ENCODE assay signal across 9 cellular contexts in the genomic region with DNA sequence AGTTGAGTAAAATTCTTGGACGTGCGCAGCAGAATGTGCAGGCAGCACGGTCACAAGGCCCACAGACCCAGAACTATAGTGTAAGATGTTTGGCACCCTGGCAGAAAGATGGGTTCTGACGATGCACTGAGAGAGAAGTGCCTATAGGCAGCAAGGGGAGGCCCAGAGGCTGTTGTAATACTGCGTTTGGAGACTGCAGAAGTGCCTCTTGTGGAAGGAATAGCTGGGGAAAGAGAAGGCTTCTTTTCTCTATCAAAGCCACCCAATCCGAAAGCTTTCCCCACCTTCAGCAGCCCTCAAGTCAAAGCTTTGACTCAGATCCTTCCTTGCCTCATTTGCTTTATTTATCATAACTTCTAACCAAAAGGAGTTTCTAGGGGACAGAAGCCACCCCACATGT. TPM values are rescaled to one million over a fixed set of nuclear protein-coding genes. Genes with fewer than 3 reads are reported as not detected.
DNase-seq lines count a peak whose midpoint lies in the region; ATAC-seq, FAIRE-seq and TF ChIP-seq lines count a peak whose summit lies in the region.
"Had no signal": no experiment of that assay in that cellular context is flagged by ENCODE, and none has a peak within 500 bp of the region (broad histone marks: within the 10 kb centered on the region; RNA-seq: fewer than 3 reads in every experiment).

No MANE protein-coding gene starts in this region.

- intact Hi-C loops in CD4-positive, alpha-beta memory T cell (cut with micrococcal nuclease), result loop anchor here (10.0 kb wide), 1 partner anchor 1968 kb away; the partner anchor contains the start of genes HMG20A and PEAK1
- intact Hi-C loops in K562 (cut with micrococcal nuclease), result no loop called here

- FAIRE-seq in K562 (lab: Jason Lieb, UNC), result no peak

- H3K4me1 Mint-ChIP-seq in CD4-positive, alpha-beta memory T cell, result peaks cover 14 to 34% (median 20%) of the 10 kb centered on the region in 4 donors
- H3K4me1 Mint-ChIP-seq in natural killer cell treated with Interleukin-12 subunit alpha and Interleukin-12 subunit beta and Interleukin-15 and Interleukin-18, amount 100 ng/mL, for 72 hours (ENCODE audit: low read depth in 2 of 2), result peaks cover 23 to 25% of the 10 kb centered on the region in 2 donors

- peak overlapping the region in 7 of 8 donors; percentile 92 to 96 (median 95) for H3K4me3 Mint-ChIP-seq in CD4-positive, alpha-beta memory T cell
- H3K4me3 Mint-ChIP-seq in natural killer cell treated with Interleukin-12 subunit alpha and Interleukin-12 subunit beta and Interleukin-15 and Interleukin-18, amount 100 ng/mL, for 72 hours, result peak overlapping the region; percentile 98

- no peak for TF ChIP-seq EP300 in K562 (IDR thresholded peaks at IDR 0.05; ENCODE audit: low read length)

- H3K9me3 Mint-ChIP-seq in CD4-positive, alpha-beta memory T cell, result peaks cover 0 to 1% (median 0%) of the 10 kb centered on the region in 8 donors
- H3K9me3 Mint-ChIP-seq in natural killer cell treated with Interleukin-12 subunit alpha and Interleukin-12 subunit beta and Interleukin-15 and Interleukin-18, amount 100 ng/mL, for 72 hours, result no peaks in the 10 kb centered on the region

- in situ Hi-C loops in K562 (cut with MboI), result no loop called here

- H3K9ac ChIP-seq in KMS-11 (no peak overlapping the region), K562 (ENCODE audit: insufficient read depth in 1 of 2, low read depth in 2 of 2, low read length in 2 of 2) (peak overlapping the region in 1 of 2 experiments; percentile 83; a peak in 2 of 4 replicates)

- H3K4me1 ChIP-seq in CD4-positive, alpha-beta memory T cell (ENCODE audit: insufficient read depth, low read length), result peaks cover 20% of the 10 kb centered on the region
- peaks cover 5% of the 10 kb centered on the region for H3K4me1 ChIP-seq in KMS-11 (ENCODE audit: low read depth, poor library complexity, severe bottlenecking)
- H3K4me1 ChIP-seq in K562 (replicated peaks in 1 of 2; ENCODE audit: control insufficient read depth in 2 of 2, insufficient read depth in 2 of 2, low read length in 2 of 2), result peaks cover 13 to 23% of the 10 kb centered on the region in 2 experiments; a peak in 3 of 5 replicates
- H3K4me1 ChIP-seq: colonic mucosa had no signal

- no peaks in the 10 kb centered on the region for H3K27me3 ChIP-seq in CD4-positive, alpha-beta memory T cell (ENCODE audit: insufficient read depth, low read length)
- H3K27me3 ChIP-seq in KMS-11 (ENCODE audit: insufficient read depth, low read depth) (no peaks in the 10 kb centered on the region), K562 (ENCODE audit: control insufficient read depth in 2 of 2, insufficient read depth in 2 of 2, low read length in 2 of 2) (no peaks in the 10 kb centered on the region)
- H3K27me3 ChIP-seq: colonic mucosa had no signal

- H3K9me3 ChIP-seq in CD4-positive, alpha-beta memory T cell (ENCODE audit: control insufficient read depth in 1 of 2, low read length in 2 of 2), result no peaks in the 10 kb centered on the region
- no peaks in the 10 kb centered on the region for H3K9me3 ChIP-seq in K562 (replicated peaks; ENCODE audit: control insufficient read depth, insufficient read depth, low read depth, low read length)
- H3K9me3 ChIP-seq: colonic mucosa had no signal

- H3K36me3 Mint-ChIP-seq in CD4-positive, alpha-beta memory T cell, result peaks cover 0 to 14% of the 10 kb centered on the region in 2 donors
- H3K36me3 Mint-ChIP-seq in natural killer cell treated with Interleukin-12 subunit alpha and Interleukin-12 subunit beta and Interleukin-15 and Interleukin-18, amount 100 ng/mL, for 72 hours, result no peaks in the 10 kb centered on the region

- H3K27ac Mint-ChIP-seq in CD4-positive, alpha-beta memory T cell, result peak overlapping the region; percentile 68 to 98 (median 93)
- peak overlapping the region; percentile 70 to 87 for H3K27ac Mint-ChIP-seq in natural killer cell treated with Interleukin-12 subunit alpha and Interleukin-12 subunit beta and Interleukin-15 and Interleukin-18, amount 100 ng/mL, for 72 hours

- peak overlapping the region in 1 of 2 donors; percentile 72 for H3K4me3 ChIP-seq in CD4-positive, alpha-beta memory T cell (ENCODE audit: low read length in 2 of 2)
- H3K4me3 ChIP-seq in KMS-11 (IDR thresholded peaks at IDR 0.05; ENCODE audit: insufficient read depth, low read depth, low read length) (no peak overlapping the region), K562 (0 out of 2 replicates have a peak overlapping the region, but pooled peaks have one; percentile 75)

- DNase-seq in CD4-positive, alpha-beta memory T cell, result no peak
- DNase-seq in K562 (ENCODE audit: extremely low read depth in 1 of 4, low spot score in 3 of 4) (peak in 1 of 4 experiments; percentile 8), islet precursor cell (no peak), NCI-H748 (lab: John Stamatoyannopoulos, UW; ENCODE audit: unreplicated experiment) (no peak)
- peak; percentile 10 for DNase-seq in natural killer cell treated with Interleukin-12 subunit alpha and Interleukin-12 subunit beta and Interleukin-15 and Interleukin-18, amount 100 ng/mL, for 72 hours (ENCODE audit: low spot score)

- TF ChIP-seq RAD21 in K562 (CRISPR knock-in tag; conservative IDR thresholded peaks at IDR 0.05 in 1 of 2, IDR thresholded peaks at IDR 0.05 in 1 of 2), result no peak

- H3K27ac ChIP-seq in CD4-positive, alpha-beta memory T cell (ENCODE audit: low read depth, low read length), result peak overlapping the region; percentile 98
- H3K27ac ChIP-seq in KMS-11 (no peak overlapping the region), K562 (ENCODE audit: extremely low read depth, low read depth, low read length) (no peak overlapping the region)

- POLR2A ChIA-PET in CD4-positive, alpha-beta memory T cell (lab: Charles Lee; ENCODE audit: partially characterized antibody), result interaction anchor here (1.4 to 7.2 kb wide), 7 partner anchors 9 to 190 kb away, joined by 6 to 222 read pairs (median 41); partner anchors contain the start of genes IMP3, MAN2C1, SNUPN and SNX33
- POLR2A ChIA-PET in K562 (lab: Yijun Ruan, JAX), result interaction anchor here (0.6 to 1.8 kb wide), 8 partner anchors 9 to 1907 kb away, joined by 3 to 9 read pairs (median 4); no protein-coding TSS in a partner anchor

- WGBS in K562 (ENCODE audit: insufficient coverage, low coverage, missing lambda C conversion rate), result 32% methylated on average over 6 of the region's 6 CpGs

- H3K9me1 ChIP-seq in K562 (ENCODE audit: control insufficient read depth, insufficient read depth, low read length), result no peaks in the 10 kb centered on the region

- BruUV-seq in K562 (replicated peaks; lab: Mats Ljungman, UMichigan), result no TSS peak

- H3K79me2 ChIP-seq in KMS-11 (ENCODE audit: insufficient read depth, low read depth), result 0 out of 2 replicates have a peak, but pooled peaks cover 9% of the 10 kb centered on the region
- H3K79me2 ChIP-seq in K562 (ENCODE audit: control insufficient read depth, insufficient read depth, low read length), result peaks cover 21% of the 10 kb centered on the region

- H2AFZ ChIP-seq in KMS-11 (ENCODE audit: low read depth) (no peak overlapping the region), K562 (ENCODE audit: low read depth, low read length) (peak overlapping the region; percentile 97)

- ATAC-seq in K562, result no peak
- no peak for ATAC-seq in natural killer cell treated with Interleukin-12 subunit alpha and Interleukin-12 subunit beta and Interleukin-15 and Interleukin-18, amount 100 ng/mL, for 72 hours
- ATAC-seq in GM19023 (IDR thresholded peaks at IDR 0.05; ENCODE audit: unreplicated experiment), result no peak
- ATAC-seq in HG03175 (IDR thresholded peaks at IDR 0.05; ENCODE audit: unreplicated experiment), result no peak

- no peak for TF ChIP-seq POLR2A in K562 (conservative IDR thresholded peaks at IDR 0.05)

- H3K36me3 ChIP-seq in CD4-positive, alpha-beta memory T cell (ENCODE audit: insufficient read depth, low read length), result no peaks in the 10 kb centered on the region
- H3K36me3 ChIP-seq in KMS-11 (ENCODE audit: insufficient read depth), result no peaks in the 10 kb centered on the region
- no peaks in the 10 kb centered on the region for H3K36me3 ChIP-seq in K562 (ENCODE audit: control insufficient read depth, insufficient read depth, low read length)
- H3K36me3 ChIP-seq: colonic mucosa had no signal

- CTCF ChIA-PET in CD4-positive, alpha-beta memory T cell (lab: Charles Lee; ENCODE audit: partially characterized antibody), result interaction anchor here (0.6 to 2.0 kb wide), 3 partner anchors 89 to 184 kb away, joined by 5 to 9 read pairs (median 7); partner anchors contain the start of genes IMP3 and MAN2C1
- CTCF ChIA-PET in K562 (lab: Yijun Ruan, JAX; ENCODE audit: low intra/inter-chr PET ratio), result no interaction called here

- peaks cover 0 to 2% of the 10 kb centered on the region in 2 donors for H3K27me3 Mint-ChIP-seq in CD4-positive, alpha-beta memory T cell
- no peaks in the 10 kb centered on the region for H3K27me3 Mint-ChIP-seq in natural killer cell treated with Interleukin-12 subunit alpha and Interleukin-12 subunit beta and Interleukin-15 and Interleukin-18, amount 100 ng/mL, for 72 hours

- no peak for TF ChIP-seq CTCF in KMS-11 (conservative IDR thresholded peaks at IDR 0.05; ENCODE audit: low read depth, low read length)
- no peak for TF ChIP-seq CTCF in K562 (IDR thresholded peaks at IDR 0.05 in 2 of 3, conservative IDR thresholded peaks at IDR 0.05 in 1 of 3; ENCODE audit: insufficient read depth in 2 of 3, low read depth in 1 of 3, low read length in 3 of 3)

- H3K4me2 ChIP-seq in KMS-11 (peak overlapping the region; percentile 74; the same call in 1 of the 2 replicates), K562 (ENCODE audit: insufficient read depth, low read length) (peak overlapping the region; percentile 99)

- H4K20me1 ChIP-seq in KMS-11 (ENCODE audit: insufficient read depth) (no peaks in the 10 kb centered on the region), K562 (replicated peaks; ENCODE audit: control insufficient read depth, insufficient read depth, low read length) (no peaks in the 10 kb centered on the region; the same call in 1 of the 2 replicates)

RNA-seq across cellular contexts. Expression of gene SIN3A, which starts 5.2 kb away (rescaled TPM):
- total RNA-seq in CD4-positive, alpha-beta memory T cell, result 100 to 1,000 TPM; 128 to 134 TPM
- polyA plus RNA-seq in CD4-positive, alpha-beta memory T cell, result 10 to 100 TPM in 1 of 2 donors, 1 to 10 TPM in 1; 7.0 to 25.9 TPM
- total RNA-seq in K562 (2011; cell fraction: chromatin; rRNA removed; ENCODE audit: low replicate concordance), result 90.7 and 131 TPM in 2 replicates
- total RNA-seq in K562 (2011; cell fraction: nucleolus; rRNA removed), result 52.2 and 64.7 TPM in 2 replicates
- 66.7 and 91.1 TPM in 2 replicates for total RNA-seq in K562 (2011; cell fraction: nucleoplasm; rRNA removed)
- 21.1 and 25.5 TPM in 2 replicates for total RNA-seq in K562 (2014; rRNA removed)
- 25.3 and 29.0 TPM in 2 replicates for total RNA-seq in K562 (2014; rRNA removed; fragmentation: Illumina TruSeq; extraction: Trizol)
- total RNA-seq in K562 (2015; rRNA removed; fragmentation: Illumina TruSeq; extraction: Trizol), result 23.7 and 25.7 TPM in 2 replicates
- total RNA-seq in K562 (2021), result 58.0 and 70.3 TPM in 2 replicates
- 25.2 and 37.3 TPM in 2 replicates for polyA plus RNA-seq in K562 (2011; rRNA removed)
- 28.7 and 44.8 TPM in 2 replicates for polyA plus RNA-seq in K562 (2011; cell fraction: cytosol; rRNA removed)
- 27.1 and 40.0 TPM in 2 replicates for polyA plus RNA-seq in K562 (2011; cell fraction: nucleus; rRNA removed)
- 31.5 and 32.8 TPM in 2 replicates for polyA plus RNA-seq in K562 (2012)
- 36.5 and 37.0 TPM in 2 replicates for polyA plus RNA-seq in K562 (2014; fragmentation: Illumina TruSeq; extraction: Trizol)
- polyA plus RNA-seq in K562 (2014; fragmentation: Nextera tagmentation; extraction: Ambion mirVana), result 10 to 100 TPM; 11.1 to 11.9 TPM
- polyA plus RNA-seq in K562 (2014; rRNA removed), result 25.4 and 30.6 TPM in 2 replicates
- 61.5 and 68.7 TPM in 2 replicates for polyA minus RNA-seq in K562 (2011; rRNA and poly(A)+ RNA removed)
- 40.8 and 42.9 TPM in 2 replicates for polyA minus RNA-seq in K562 (2011; cell fraction: cytosol; rRNA and poly(A)+ RNA removed)
- polyA minus RNA-seq in K562 (2011; cell fraction: nucleus; rRNA and poly(A)+ RNA removed), result 31.8 and 36.4 TPM in 2 replicates
- total RNA-seq in natural killer cell treated with Interleukin-12 subunit alpha and Interleukin-12 subunit beta and Interleukin-15 and Interleukin-18, amount 100 ng/mL, for 72 hours, result 100 to 1,000 TPM in 1 of 2 donors, 10 to 100 TPM in 1; 93.5 to 103 TPM
